Comparison of ENCODE assay signal across 28 cellular contexts in the genomic region with DNA sequence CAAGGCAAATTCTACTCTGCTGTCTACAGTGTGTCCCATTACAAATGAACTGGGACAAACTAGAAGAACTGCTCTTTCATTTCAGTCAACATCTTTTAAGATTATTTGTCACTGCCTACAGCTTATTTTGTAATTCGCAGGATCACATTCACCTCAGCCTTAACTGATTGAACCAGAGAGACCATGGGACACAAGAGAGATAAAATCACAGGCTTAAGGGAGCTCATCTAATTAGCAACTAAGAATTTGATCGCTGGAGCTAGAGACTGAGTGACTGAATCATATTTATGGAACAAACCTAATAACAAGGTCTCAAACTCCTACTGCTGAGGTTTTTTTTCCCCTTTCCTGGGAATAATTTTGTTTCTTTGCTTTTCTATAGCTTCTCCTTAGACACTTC.
"Had no signal": no experiment of that assay in that cellular context is flagged by ENCODE, and none has a peak within 500 bp of the region (broad histone marks: within the 10 kb centered on the region; RNA-seq: fewer than 3 reads in every experiment).

No MANE protein-coding gene starts in this region.

- H3K27me3 Mint-ChIP-seq: activated naive CD8-positive, alpha-beta T cell treated with anti-CD3 and anti-CD28 coated beads, Interleukin-2, amount 50 U/mL, for 24 hours had no signal

- H3K27me3 ChIP-seq: ascending aorta, body of pancreas, MG63 had no signal

- H3K4me3 ChIP-seq: ascending aorta, body of pancreas, MG63, SK-N-MC had no signal

- DNase-seq: activated CD4-positive, alpha-beta T cell treated with anti-CD3 and anti-CD28 coated beads for 48 hours; activated CD4-positive, alpha-beta T cell treated with anti-CD3 and anti-CD28 coated beads, Interleukin-2, amount 50 U/mL, for 4 hours; activated CD4-positive, CD25-positive, alpha-beta regulatory T cell treated with anti-CD3 and anti-CD28 coated beads, Interleukin-2, amount 50 U/mL, for 72 hours; activated CD8-positive, alpha-beta memory T cell treated with anti-CD3 and anti-CD28 coated beads, Interleukin-2, amount 50 U/mL, for 48 hours; activated CD8-positive, alpha-beta T cell treated with anti-CD3 and anti-CD28 coated beads, Interleukin-2, amount 10 ng/mL, durations not matched to agents 7 days and 5 days; activated effector memory CD4-positive, alpha-beta T cell treated with Interleukin-2 at 50 U/mL for 16 hours; activated naive CD4-positive, alpha-beta T cell treated with Interleukin-2 at 50 U/mL for 16 hours; activated naive CD8-positive, alpha-beta T cell treated with anti-CD3 and anti-CD28 coated beads, Interleukin-2, amount 50 U/mL, for 24 hours; activated T-cell treated with anti-CD3 and anti-CD28 coated beads, Interleukin-2, amount 50 U/mL, for 1 hour; amniotic stem cell; body of pancreas; MG63; MV-4-11; NCI-H1092 treated with DMSO at 0.1 percent for 48 hours; NCI-H1417 treated with DMSO at 0.1 percent for 48 hours; NCI-H1694; NCI-H2029; NCI-H2107; NCI-H2171 treated with DMSO at 0.1 percent for 48 hours; NCI-H226; NCI-H526; SIG-M5 had no signal

- H3K4me1 ChIP-seq: ascending aorta, body of pancreas had no signal

- H3K9ac ChIP-seq: KMS-11 had no signal

- H3K4me3 Mint-ChIP-seq: activated CD8-positive, alpha-beta T cell treated with anti-CD3 and anti-CD28 coated beads, Interleukin-2, amount 10 ng/mL, durations not matched to agents 7 days and 5 days; activated naive CD8-positive, alpha-beta T cell treated with anti-CD3 and anti-CD28 coated beads, Interleukin-2, amount 50 U/mL, for 24 hours; activated T-helper 1 cell treated with anti-CD3 and anti-CD28 coated beads, Interleukin-12 subunit alpha, Interleukin-12 subunit beta, Interleukin-2, Interleukin-4 antibody, amounts not matched to agents 30 ng/mL and 10 ng/mL and 1 ng/mL, durations not matched to agents 14 hours and 24 hours and 36 hours; T-helper 1 cell treated with Interleukin-12 subunit alpha and Interleukin-12 subunit beta and Interleukin-4 antibody, amounts not matched to agents 30 μg/mL and 1 μg/mL, for 36 hours had no signal

- H3K36me3 ChIP-seq: ascending aorta, MG63 had no signal

- H3K4me1 Mint-ChIP-seq: activated naive CD8-positive, alpha-beta T cell treated with anti-CD3 and anti-CD28 coated beads, Interleukin-2, amount 50 U/mL, for 24 hours had no signal

- H3K36me3 Mint-ChIP-seq: activated naive CD4-positive, alpha-beta T cell treated with anti-CD3 and anti-CD28 coated beads, Interleukin-2, amount 50 U/mL, for 72 hours had no signal

- H3K27ac ChIP-seq: ascending aorta, body of pancreas, KMS-11, SK-N-MC had no signal

- H3K4me2 ChIP-seq: KMS-11 had no signal

- H3K27ac Mint-ChIP-seq: activated CD8-positive, alpha-beta T cell treated with anti-CD3 and anti-CD28 coated beads, Interleukin-2, amount 10 ng/mL, durations not matched to agents 7 days and 5 days; activated naive CD4-positive, alpha-beta T cell treated with anti-CD3 and anti-CD28 coated beads, Interleukin-2, amount 50 U/mL, for 72 hours; activated naive CD8-positive, alpha-beta T cell treated with anti-CD3 and anti-CD28 coated beads, Interleukin-2, amount 50 U/mL, for 24 hours; activated T-helper 1 cell treated with anti-CD3 and anti-CD28 coated beads, Interleukin-12 subunit alpha, Interleukin-12 subunit beta, Interleukin-2, Interleukin-4 antibody, amounts not matched to agents 30 ng/mL and 10 ng/mL and 1 ng/mL, durations not matched to agents 14 hours and 24 hours and 36 hours; T-helper 1 cell treated with Interleukin-12 subunit alpha and Interleukin-12 subunit beta and Interleukin-4 antibody, amounts not matched to agents 30 μg/mL and 1 μg/mL, for 36 hours had no signal

- ATAC-seq: activated CD8-positive, alpha-beta T cell treated with anti-CD3 and anti-CD28 coated beads, Interleukin-2, amount 10 ng/mL, durations not matched to agents 7 days and 5 days; activated naive CD4-positive, alpha-beta T cell treated with anti-CD3 and anti-CD28 coated beads, Interleukin-2, amount 50 U/mL, for 72 hours; activated naive CD8-positive, alpha-beta T cell treated with anti-CD3 and anti-CD28 coated beads, Interleukin-2, amount 50 U/mL, for 24 hours; body of pancreas had no signal

- H3K9me3 Mint-ChIP-seq: activated naive CD8-positive, alpha-beta T cell treated with anti-CD3 and anti-CD28 coated beads, Interleukin-2, amount 50 U/mL, for 24 hours; activated T-helper 1 cell treated with anti-CD3 and anti-CD28 coated beads, Interleukin-12 subunit alpha, Interleukin-12 subunit beta, Interleukin-2, Interleukin-4 antibody, amounts not matched to agents 30 ng/mL and 10 ng/mL and 1 ng/mL, durations not matched to agents 14 hours and 24 hours and 36 hours; T-helper 1 cell treated with Interleukin-12 subunit alpha and Interleukin-12 subunit beta and Interleukin-4 antibody, amounts not matched to agents 30 μg/mL and 1 μg/mL, for 36 hours had no signal

- H3K9me3 ChIP-seq: ascending aorta, body of pancreas, MG63 had no signal
